In the genomic region with DNA sequence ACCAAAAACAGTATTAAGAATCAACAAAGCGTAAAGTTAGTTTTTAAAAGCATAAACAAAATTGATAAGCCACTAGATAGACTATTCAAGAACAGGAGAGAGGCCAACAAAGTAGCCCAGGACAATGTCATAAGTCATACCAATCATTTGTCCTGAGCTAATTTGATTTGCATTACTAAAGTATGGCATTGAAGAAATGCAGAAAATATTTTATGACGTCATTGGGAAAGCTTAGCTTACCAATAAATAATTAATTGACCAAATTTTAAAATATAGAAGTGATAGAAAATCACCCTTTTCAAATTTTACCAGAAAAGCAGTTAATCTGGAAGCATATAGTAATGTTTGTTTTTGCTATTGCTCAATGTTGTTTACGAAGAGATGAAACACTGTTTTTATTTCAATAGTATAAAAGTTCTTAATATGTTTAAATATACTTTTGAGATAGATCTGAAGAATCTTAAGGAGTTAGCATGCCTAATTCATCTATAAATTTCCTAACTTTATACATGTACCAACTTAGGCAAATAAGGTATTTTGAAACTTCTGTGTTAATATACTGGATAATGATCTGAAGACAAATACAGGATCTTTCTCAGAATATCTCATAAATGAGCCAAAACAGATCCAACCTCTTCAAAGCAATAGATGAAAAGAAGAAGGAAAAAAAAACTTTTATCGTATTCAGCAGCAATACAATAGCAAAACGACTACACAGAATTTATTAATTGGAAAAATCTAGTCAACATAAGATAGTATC, we compare ENCODE assay signal across 29 cellular contexts.
"Had no signal": no experiment of that assay in that cellular context is flagged by ENCODE, and none has a peak within 500 bp of the region (broad histone marks: within the 10 kb centered on the region; RNA-seq: fewer than 3 reads in every experiment).

No MANE protein-coding gene starts in this region.

- DNase-seq: hypothalamus; immature natural killer cell; kidney; left colon; left lung; lower lobe of right lung; mammary epithelial cell; mesenchymal stem cell; naive thymus-derived CD8-positive, alpha-beta T cell; nucleus accumbens; pancreas; posterior cingulate gyrus; retina; right cardiac atrium; sigmoid colon; small intestine; spleen; stimulated activated CD4-positive, alpha-beta T cell treated with anti-CD3 and anti-CD28 coated beads, Interleukin-4, amount 100 ng/mL, for 24 hours; stimulated activated naive CD4-positive, alpha-beta T cell treated with Interleukin-2 at 50 U/mL for 16 hours; stimulated activated naive CD8-positive, alpha-beta T cell treated with anti-CD3 and anti-CD28 coated beads, Interleukin-15, amount 100 ng/mL, for 72 hours; testis; thyroid gland; transverse colon; upper lobe of left lung had no signal

- H3K4me1 ChIP-seq: left lung, lower lobe of right lung, pancreas, prostate gland, sigmoid colon, spleen, testis, thyroid gland, transverse colon, upper lobe of left lung, vagina had no signal

- H3K27me3 Mint-ChIP-seq: naive thymus-derived CD8-positive, alpha-beta T cell; stimulated activated naive CD8-positive, alpha-beta T cell treated with anti-CD3 and anti-CD28 coated beads, Interleukin-15, amount 100 ng/mL, for 72 hours had no signal

- H3K9me3 Mint-ChIP-seq: neural crest cell had no signal

- H3K36me3 Mint-ChIP-seq: naive thymus-derived CD8-positive, alpha-beta T cell; stimulated activated effector memory CD8-positive, alpha-beta T cell treated with anti-CD3 and anti-CD28 coated beads, Interleukin-12 subunit alpha, Interleukin-12 subunit beta, amount 100 ng/mL, for 72 hours had no signal

- H3K4me3 Mint-ChIP-seq: immature natural killer cell; naive thymus-derived CD8-positive, alpha-beta T cell; nephron; neural crest cell; stimulated activated effector memory CD8-positive, alpha-beta T cell treated with anti-CD3 and anti-CD28 coated beads, Interleukin-12 subunit alpha, Interleukin-12 subunit beta, amount 100 ng/mL, for 72 hours; stimulated activated naive CD8-positive, alpha-beta T cell treated with anti-CD3 and anti-CD28 coated beads, Interleukin-15, amount 100 ng/mL, for 72 hours had no signal

- H3K27ac ChIP-seq: left lung, lower lobe of right lung, pancreas, prostate gland, sigmoid colon, spleen, testis, thyroid gland, transverse colon, upper lobe of left lung, vagina had no signal

- H3K4me1 Mint-ChIP-seq: immature natural killer cell; naive thymus-derived CD8-positive, alpha-beta T cell; nephron; neural crest cell; stimulated activated effector memory CD8-positive, alpha-beta T cell treated with anti-CD3 and anti-CD28 coated beads, Interleukin-12 subunit alpha, Interleukin-12 subunit beta, amount 100 ng/mL, for 72 hours; stimulated activated naive CD8-positive, alpha-beta T cell treated with anti-CD3 and anti-CD28 coated beads, Interleukin-15, amount 100 ng/mL, for 72 hours had no signal

- H3K4me3 ChIP-seq: left lung, lower lobe of right lung, pancreas, prostate gland, sigmoid colon, spleen, testis, thyroid gland, transverse colon, upper lobe of left lung, vagina had no signal

- H3K27ac Mint-ChIP-seq: immature natural killer cell; naive thymus-derived CD8-positive, alpha-beta T cell; nephron; stimulated activated effector memory CD8-positive, alpha-beta T cell treated with anti-CD3 and anti-CD28 coated beads, Interleukin-12 subunit alpha, Interleukin-12 subunit beta, amount 100 ng/mL, for 72 hours; stimulated activated naive CD8-positive, alpha-beta T cell treated with anti-CD3 and anti-CD28 coated beads, Interleukin-15, amount 100 ng/mL, for 72 hours had no signal

- H3K36me3 ChIP-seq: left lung, lower lobe of right lung, pancreas, prostate gland, sigmoid colon, spleen, thyroid gland, transverse colon, upper lobe of left lung, vagina had no signal

- H3K9me3 ChIP-seq: lower lobe of right lung, pancreas, prostate gland, testis, thyroid gland, transverse colon, upper lobe of left lung, vagina had no signal

- ATAC-seq: left colon; left lung; lower lobe of right lung; naive thymus-derived CD8-positive, alpha-beta T cell; pancreas; right cardiac atrium; stimulated activated effector memory CD8-positive, alpha-beta T cell treated with anti-CD3 and anti-CD28 coated beads, Interleukin-12 subunit alpha, Interleukin-12 subunit beta, amount 100 ng/mL, for 72 hours; stimulated activated naive CD8-positive, alpha-beta T cell treated with anti-CD3 and anti-CD28 coated beads, Interleukin-15, amount 100 ng/mL, for 72 hours had no signal
